Comparison of ENCODE assay signal across 11 cellular contexts in genomic region chr1:179031855-179032513, GRCh38. TPM values are rescaled to one million over a fixed set of nuclear protein-coding genes. Genes with fewer than 3 reads are reported as not detected.
DNase-seq lines count a peak whose midpoint lies in the region; ATAC-seq and TF ChIP-seq lines count a peak whose summit lies in the region.
"Had no signal": no experiment of that assay in that cellular context is flagged by ENCODE, and none has a peak within 500 bp of the region (broad histone marks: within the 10 kb centered on the region; RNA-seq: fewer than 3 reads in every experiment).

No MANE protein-coding gene starts in this region.

- H3K56ac ChIP-seq in mesendoderm (ENCODE audit: low read length) = no peak overlapping the region

- H2AK5ac ChIP-seq in mesendoderm (ENCODE audit: low read length) = no peak overlapping the region

- WGBS in mesendoderm (ENCODE audit: extremely low coverage, insufficient coverage, low lambda C conversion rate) = no CpG with 5 or more reads among the region's 1 CpG

- H3K4me2 ChIP-seq in mesendoderm (ENCODE audit: low read length) = no peak overlapping the region

- H2BK120ac ChIP-seq in mesendoderm (ENCODE audit: low read depth, low read length) = no peak overlapping the region

- H3K79me2 ChIP-seq in mesendoderm (ENCODE audit: control insufficient read depth, insufficient read depth, low read length) = peaks cover 40% of the 10 kb centered on the region

- no peaks in the 10 kb centered on the region for H3K27me3 Mint-ChIP-seq in activated T-cell treated with anti-CD3 and anti-CD28 coated beads, Interleukin-2, amount 50 U/mL, for 4 hours (ENCODE audit: low read depth)

- in situ Hi-C loops in brain microvascular endothelial cell (cut with HindIII; ENCODE audit: low pct_ligation_motif_present, low sequenced_read_pairs) = no loop called here

- ATAC-seq in activated T-cell treated with anti-CD3 and anti-CD28 coated beads, Interleukin-2, amount 50 U/mL, for 4 hours = no peak
- no peak for ATAC-seq in HG03097 (IDR thresholded peaks at IDR 0.05; ENCODE audit: low FRiP score, unreplicated experiment)

- H3K36me3 ChIP-seq in brain microvascular endothelial cell (replicated peaks) = no peaks in the 10 kb centered on the region
- H3K36me3 ChIP-seq in mesendoderm (ENCODE audit: control insufficient read depth, insufficient read depth, low read length) = no peaks in the 10 kb centered on the region

- no peaks in the 10 kb centered on the region for H3K27me3 ChIP-seq in brain microvascular endothelial cell (replicated peaks)
- H3K27me3 ChIP-seq in mesendoderm (ENCODE audit: insufficient read depth, low read length, poor library complexity) = no peaks in the 10 kb centered on the region

- H3K4me3 ChIP-seq in brain microvascular endothelial cell (ENCODE audit: low read depth, low read length) = no peak overlapping the region
- H3K4me3 ChIP-seq in mesendoderm (ENCODE audit: low read length) = no peak overlapping the region

- no peak for TF ChIP-seq CTCF in brain microvascular endothelial cell (IDR thresholded peaks at IDR 0.05; ENCODE audit: low read depth, low read length, missing control alignments)

- peaks cover 87% of the 10 kb centered on the region for H3K4me1 Mint-ChIP-seq in activated T-cell treated with anti-CD3 and anti-CD28 coated beads, Interleukin-2, amount 50 U/mL, for 4 hours (ENCODE audit: low read depth)

- no peak overlapping the region for H2BK5ac ChIP-seq in mesendoderm (ENCODE audit: low read length)

- H3K9me3 Mint-ChIP-seq in activated T-cell treated with anti-CD3 and anti-CD28 coated beads, Interleukin-2, amount 50 U/mL, for 4 hours = no peaks in the 10 kb centered on the region

- H2BK15ac ChIP-seq in mesendoderm (replicated peaks; ENCODE audit: low read depth) = no peak overlapping the region

- H3K27ac ChIP-seq in brain microvascular endothelial cell = peak overlapping the region; percentile 17
- H3K27ac ChIP-seq in mesendoderm (ENCODE audit: low read depth, low read length) = no peak overlapping the region

- no peak overlapping the region for H3K4me3 Mint-ChIP-seq in activated T-cell treated with anti-CD3 and anti-CD28 coated beads, Interleukin-2, amount 50 U/mL, for 4 hours

- peaks cover 8% of the 10 kb centered on the region for H3K4me1 ChIP-seq in mesendoderm (ENCODE audit: control insufficient read depth, low read depth, low read length)

- no peak overlapping the region for H3K23ac ChIP-seq in mesendoderm (ENCODE audit: low read length)

- DNase-seq in ELR (ENCODE audit: low read depth) = peak; percentile 71
- peak; percentile 66 for DNase-seq in NCI-H526 treated with DMSO at 0.1 percent for 48 hours (lab: John Stamatoyannopoulos, UW)
- peak; percentile 24 for DNase-seq in brain microvascular endothelial cell
- DNase-seq in mesendoderm = peak; percentile 28
- no peak for DNase-seq in activated T-cell treated with anti-CD3 and anti-CD28 coated beads, Interleukin-2, amount 50 U/mL, for 4 hours
- no peak for DNase-seq in NCI-H345 treated with DMSO at 0.1 percent for 48 hours (lab: John Stamatoyannopoulos, UW; ENCODE audit: unreplicated experiment)
- no peak for DNase-seq in C1 segment of cervical spinal cord (lab: John Stamatoyannopoulos, UW)
- DNase-seq: midbrain, NCI-H1694, SW 1271 had no signal

- H3K36me3 Mint-ChIP-seq in activated T-cell treated with anti-CD3 and anti-CD28 coated beads, Interleukin-2, amount 50 U/mL, for 4 hours (ENCODE audit: insufficient read depth) = peaks cover 2% of the 10 kb centered on the region

- no peak overlapping the region for H3K4ac ChIP-seq in mesendoderm (ENCODE audit: low read depth, low read length)

- H3K9ac ChIP-seq in mesendoderm (ENCODE audit: low read length) = no peak overlapping the region

- H3K18ac ChIP-seq in mesendoderm (ENCODE audit: low read length) = peak overlapping the region; percentile 28

- H4K8ac ChIP-seq in mesendoderm (ENCODE audit: low read depth, low read length) = no peak overlapping the region

- H3K79me1 ChIP-seq in mesendoderm (ENCODE audit: low read length) = peaks cover 13% of the 10 kb centered on the region

- no peak overlapping the region for H4K5ac ChIP-seq in mesendoderm (ENCODE audit: low read length)

RNA-seq across cellular contexts. Expression of gene FAM20B, which starts 6.3 kb away (rescaled TPM):
- polyA plus RNA-seq in mesendoderm (2013, experiment 1 of 2) = 20.1 TPM
- 19.7 TPM for polyA plus RNA-seq in mesendoderm (2013, experiment 2 of 2)
- 10 to 100 TPM; 35.1 to 37.9 (median 35.7) TPM for total RNA-seq in activated T-cell treated with anti-CD3 and anti-CD28 coated beads, Interleukin-2, amount 50 U/mL, for 4 hours

RNA-seq across cellular contexts. Expression of gene TOR3A, which starts 49.9 kb away (rescaled TPM):
- 16.7 TPM for polyA plus RNA-seq in mesendoderm (2013, experiment 1 of 2)
- polyA plus RNA-seq in mesendoderm (2013, experiment 2 of 2) = 15.2 TPM
- 10 to 100 TPM; 38.7 to 39.9 (median 39.8) TPM for total RNA-seq in activated T-cell treated with anti-CD3 and anti-CD28 coated beads, Interleukin-2, amount 50 U/mL, for 4 hours

Comparison
In these comparisons a context has a peak if more than half of its experiments do, and no peak if none do; other contexts are left out.
1. DNase-seq: peak in ELR (single experiment), NCI-H526 treated with DMSO at 0.1 percent for 48 hours (single experiment), brain microvascular endothelial cell (single experiment) and mesendoderm (single experiment); none in activated T-cell treated with anti-CD3 and anti-CD28 coated beads, Interleukin-2, amount 50 U/mL, for 4 hours (single experiment), NCI-H345 treated with DMSO at 0.1 percent for 48 hours (single experiment) and C1 segment of cervical spinal cord (0 of 14).